ENCODE assay signal across 2 cellular contexts in the genomic region with DNA sequence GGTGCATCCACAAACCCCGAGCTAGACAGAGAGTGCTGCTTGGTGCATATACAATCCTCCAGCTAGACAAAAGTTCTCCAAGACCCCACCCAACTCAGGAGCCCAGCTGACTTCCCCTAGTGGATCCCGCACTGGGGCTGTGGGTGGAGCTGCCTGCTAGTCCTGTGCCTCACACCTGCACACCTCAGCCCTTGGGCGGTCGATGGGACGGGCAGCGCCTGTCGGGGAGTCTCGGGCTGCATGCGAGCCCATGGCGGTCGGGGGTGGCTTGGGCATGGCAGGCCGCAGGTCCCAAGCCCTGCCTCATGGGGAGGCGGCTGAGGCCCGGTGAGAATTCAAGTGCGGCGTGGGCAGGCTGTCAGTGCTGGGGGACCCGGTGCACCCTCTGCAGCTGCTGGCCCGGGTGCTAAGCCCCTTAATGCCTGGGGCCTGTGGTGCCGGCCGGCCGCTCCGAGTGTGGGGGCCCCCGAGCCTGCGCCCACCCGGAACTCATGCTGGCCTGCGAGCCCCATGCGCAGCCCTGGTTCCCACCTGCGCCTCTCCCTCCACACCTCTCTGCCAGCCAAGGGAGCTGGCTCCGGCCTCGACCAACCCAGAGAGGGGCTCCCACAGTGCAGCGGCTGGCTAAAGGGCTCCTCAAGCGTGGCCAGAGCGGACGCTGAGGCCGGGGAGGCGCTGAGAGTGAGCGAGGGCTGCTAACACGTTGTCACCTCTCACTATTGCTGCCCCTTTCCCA.
TF ChIP-seq lines count a peak whose summit lies in the region.

No MANE protein-coding gene starts in this region.

TF ChIP-seq in GM12891, 5 proteins besides CTCF, POLR2A, EP300 and RAD21:
- no peak for TF ChIP-seq PAX5 (IDR thresholded peaks at IDR 0.05; ENCODE audit: insufficient read depth, low read length, severe bottlenecking)
- no peak for TF ChIP-seq TAF1 (IDR thresholded peaks at IDR 0.05; ENCODE audit: low read depth, low read length)
- 0 out of 2 replicates have a peak, but pooled peaks have one; percentile 21 for TF ChIP-seq POLR2AphosphoS5 (IDR thresholded peaks at IDR 0.05; ENCODE audit: low read depth, low read length)

TF ChIP-seq in H1, 55 proteins besides CTCF, POLR2A, EP300 and RAD21:
- TF ChIP-seq SRF (IDR thresholded peaks at IDR 0.05; ENCODE audit: low read depth, low read length) (no peak), RFX5 (IDR thresholded peaks at IDR 0.05; ENCODE audit: borderline replicate concordance, low read depth, low read length) (no peak), GABPA (IDR thresholded peaks at IDR 0.05; ENCODE audit: borderline replicate concordance, insufficient read depth, low read length) (no peak), HDAC2 (IDR thresholded peaks at IDR 0.05; ENCODE audit: borderline replicate concordance in 1 of 2, low read depth in 2 of 2, low read length in 2 of 2) (no peak), RBBP5 (IDR thresholded peaks at IDR 0.05; ENCODE audit: borderline replicate concordance, low read depth, low read length) (no peak), POLR2AphosphoS5 (IDR thresholded peaks at IDR 0.05; ENCODE audit: low read depth, low read length) (peak; percentile 54; the same call in 1 of the 2 replicates), CEBPB (IDR thresholded peaks at IDR 0.05; ENCODE audit: low read depth, low read length) (no peak), KDM4A (IDR thresholded peaks at IDR 0.05; ENCODE audit: low read depth, low read length, severe bottlenecking) (no peak)
- TF ChIP-seq, protein P1, sequence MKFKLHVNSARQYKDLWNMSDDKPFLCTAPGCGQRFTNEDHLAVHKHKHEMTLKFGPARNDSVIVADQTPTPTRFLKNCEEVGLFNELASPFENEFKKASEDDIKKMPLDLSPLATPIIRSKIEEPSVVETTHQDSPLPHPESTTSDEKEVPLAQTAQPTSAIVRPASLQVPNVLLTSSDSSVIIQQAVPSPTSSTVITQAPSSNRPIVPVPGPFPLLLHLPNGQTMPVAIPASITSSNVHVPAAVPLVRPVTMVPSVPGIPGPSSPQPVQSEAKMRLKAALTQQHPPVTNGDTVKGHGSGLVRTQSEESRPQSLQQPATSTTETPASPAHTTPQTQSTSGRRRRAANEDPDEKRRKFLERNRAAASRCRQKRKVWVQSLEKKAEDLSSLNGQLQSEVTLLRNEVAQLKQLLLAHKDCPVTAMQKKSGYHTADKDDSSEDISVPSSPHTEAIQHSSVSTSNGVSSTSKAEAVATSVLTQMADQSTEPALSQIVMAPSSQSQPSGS (IDR thresholded peaks at IDR 0.05; ENCODE audit: low read length), result no peak
